Comparison of ENCODE assay signal across 1 cellular context in genomic region chr4:152460488-152460887, GRCh38.
A peak's percentile ranks its signal among the peaks of the same experiment; 100 is the strongest.
TF ChIP-seq lines count a peak whose summit lies in the region.

No MANE protein-coding gene starts in this region.

TF ChIP-seq in HepG2, 621 proteins besides CTCF, POLR2A, EP300 and RAD21 (continued from another document):
- 0 out of 2 replicates have a peak, but pooled peaks have one; percentile 25 for TF ChIP-seq FOXP4 (CRISPR knock-in tag; IDR thresholded peaks at IDR 0.05)
